In the genomic region with DNA sequence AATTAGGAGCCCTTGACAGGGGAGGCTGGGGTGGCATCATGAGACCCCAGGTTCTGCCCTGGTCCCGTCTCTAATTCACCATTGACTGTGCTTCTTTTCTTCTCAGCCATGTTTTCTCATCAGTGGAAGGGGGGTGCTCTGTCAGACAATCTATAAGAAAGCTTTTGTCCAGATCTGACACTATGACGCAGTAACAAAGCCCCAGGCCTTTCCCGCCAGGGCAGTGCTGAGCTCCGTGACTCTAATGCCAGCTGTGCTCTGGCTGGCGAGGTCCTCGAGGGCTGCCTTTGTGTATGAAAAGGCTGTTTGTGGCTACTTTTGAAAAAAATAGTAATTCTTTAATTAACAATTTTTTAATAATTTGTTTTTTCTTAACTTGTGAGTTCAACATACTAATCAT, we compare ENCODE assay signal across 16 cellular contexts. TPM values are rescaled to one million over a fixed set of nuclear protein-coding genes. Genes with fewer than 3 reads are reported as not detected.
DNase-seq lines count a peak whose midpoint lies in the region; ATAC-seq and TF ChIP-seq lines count a peak whose summit lies in the region.
"Had no signal": no experiment of that assay in that cellular context is flagged by ENCODE, and none has a peak within 500 bp of the region (broad histone marks: within the 10 kb centered on the region; RNA-seq: fewer than 3 reads in every experiment).

No MANE protein-coding gene starts in this region.

- H3K9me3 Mint-ChIP-seq in activated CD8-positive, alpha-beta T cell treated with anti-CD3 and anti-CD28 coated beads for 36 hours, result no peaks in the 10 kb centered on the region
- no peaks in the 10 kb centered on the region for H3K9me3 Mint-ChIP-seq in stimulated activated effector memory CD8-positive, alpha-beta T cell treated with anti-CD3 and anti-CD28 coated beads, Interleukin-12 subunit alpha, Interleukin-12 subunit beta, amount 100 ng/mL, for 72 hours
- no peaks in the 10 kb centered on the region for H3K9me3 Mint-ChIP-seq in progenitor cell of endocrine pancreas (ENCODE audit: low read depth)

- ATAC-seq in activated CD8-positive, alpha-beta T cell treated with anti-CD3 and anti-CD28 coated beads for 36 hours, result no peak
- ATAC-seq in stimulated activated effector memory CD8-positive, alpha-beta T cell treated with anti-CD3 and anti-CD28 coated beads, Interleukin-12 subunit alpha, Interleukin-12 subunit beta, amount 100 ng/mL, for 72 hours, result no peak
- ATAC-seq: A549, mucosa of descending colon had no signal

- peaks cover 49% of the 10 kb centered on the region for H3K4me1 Mint-ChIP-seq in activated CD8-positive, alpha-beta T cell treated with anti-CD3 and anti-CD28 coated beads for 36 hours (ENCODE audit: low read depth)
- peaks cover 67% of the 10 kb centered on the region for H3K4me1 Mint-ChIP-seq in stimulated activated effector memory CD8-positive, alpha-beta T cell treated with anti-CD3 and anti-CD28 coated beads, Interleukin-12 subunit alpha, Interleukin-12 subunit beta, amount 100 ng/mL, for 72 hours
- peaks cover 2% of the 10 kb centered on the region for H3K4me1 Mint-ChIP-seq in progenitor cell of endocrine pancreas (ENCODE audit: low read depth)

- H3K36me3 Mint-ChIP-seq in activated CD8-positive, alpha-beta T cell treated with anti-CD3 and anti-CD28 coated beads for 36 hours (ENCODE audit: low read depth), result peaks cover 62% of the 10 kb centered on the region
- H3K36me3 Mint-ChIP-seq in stimulated activated effector memory CD8-positive, alpha-beta T cell treated with anti-CD3 and anti-CD28 coated beads, Interleukin-12 subunit alpha, Interleukin-12 subunit beta, amount 100 ng/mL, for 72 hours, result peaks cover 72% of the 10 kb centered on the region
- H3K36me3 Mint-ChIP-seq in progenitor cell of endocrine pancreas (ENCODE audit: insufficient read depth), result no peaks in the 10 kb centered on the region

- CTCF ChIA-PET in activated CD8-positive, alpha-beta T cell treated with anti-CD3 and anti-CD28 coated beads for 36 hours (lab: Charles Lee), result interaction anchor here (1.0 kb wide), 1 partner anchor 212 kb away, joined by 3 read pairs; no protein-coding TSS in a partner anchor

- peak overlapping the region; percentile 83 for H3K4me3 Mint-ChIP-seq in activated CD8-positive, alpha-beta T cell treated with anti-CD3 and anti-CD28 coated beads for 36 hours
- H3K4me3 Mint-ChIP-seq in stimulated activated effector memory CD8-positive, alpha-beta T cell treated with anti-CD3 and anti-CD28 coated beads, Interleukin-12 subunit alpha, Interleukin-12 subunit beta, amount 100 ng/mL, for 72 hours, result peak overlapping the region; percentile 86
- H3K4me3 Mint-ChIP-seq in progenitor cell of endocrine pancreas (ENCODE audit: low read depth), result no peak overlapping the region

- peak overlapping the region; percentile 100 for H3K27ac Mint-ChIP-seq in activated CD8-positive, alpha-beta T cell treated with anti-CD3 and anti-CD28 coated beads for 36 hours
- H3K27ac Mint-ChIP-seq in stimulated activated effector memory CD8-positive, alpha-beta T cell treated with anti-CD3 and anti-CD28 coated beads, Interleukin-12 subunit alpha, Interleukin-12 subunit beta, amount 100 ng/mL, for 72 hours, result peak overlapping the region; percentile 98
- no peak overlapping the region for H3K27ac Mint-ChIP-seq in progenitor cell of endocrine pancreas

- TF ChIP-seq CTCF in activated CD8-positive, alpha-beta T cell treated with anti-CD3 and anti-CD28 coated beads for 36 hours (IDR thresholded peaks at IDR 0.05), result no peak
- TF ChIP-seq CTCF in progenitor cell of endocrine pancreas (IDR thresholded peaks at IDR 0.05; ENCODE audit: unreplicated experiment), result no peak

- POLR2A ChIA-PET in activated CD8-positive, alpha-beta T cell treated with anti-CD3 and anti-CD28 coated beads for 36 hours (lab: Charles Lee), result interaction anchor here (0.7 to 1.4 kb wide), 8 partner anchors 8 to 159 kb away, joined by 3 to 8 read pairs (median 3); no protein-coding TSS in a partner anchor

- DNase-seq in activated CD4-positive, alpha-beta T cell treated with anti-CD3 and anti-CD28 coated beads for 4 hours, result peak; percentile 9 to 37
- no peak for DNase-seq in activated CD4-positive, alpha-beta T cell treated with anti-CD3 and anti-CD28 coated beads, Interleukin-2, amount 50 U/mL, for 1 hour
- peak; percentile 61 for DNase-seq in activated CD8-positive, alpha-beta T cell treated with anti-CD3 and anti-CD28 coated beads for 36 hours
- DNase-seq in globus pallidus (ENCODE audit: low spot score) (peak; percentile 78), progenitor cell of endocrine pancreas (ENCODE audit: low spot score, unreplicated experiment) (no peak), SHP77 treated with DMSO at 0.1 percent for 48 hours (lab: John Stamatoyannopoulos, UW) (no peak), NCI-H1048 (lab: John Stamatoyannopoulos, UW) (no peak)
- no peak for DNase-seq in stimulated activated effector memory CD8-positive, alpha-beta T cell treated with anti-CD3 and anti-CD28 coated beads, Interleukin-12 subunit alpha, Interleukin-12 subunit beta, amount 100 ng/mL, for 72 hours (ENCODE audit: low spot score in 2 of 2)
- DNase-seq: activated effector memory CD4-positive, alpha-beta T cell treated with anti-CD3 and anti-CD28 coated beads, Interleukin-2, amount 50 U/mL, for 16 hours; central memory CD4-positive, alpha-beta T cell; NCI-H2227 treated with DMSO at 0.1 percent for 48 hours; stimulated activated CD4-positive, alpha-beta T cell treated with anti-CD3 and anti-CD28 coated beads, Interleukin-4, amount 100 ng/mL, for 4 hours had no signal

- intact Hi-C loops in activated CD8-positive, alpha-beta T cell treated with anti-CD3 and anti-CD28 coated beads for 36 hours (cut with micrococcal nuclease), result loop anchor here (2.0 kb wide), 1 partner anchor 14 kb away; no protein-coding TSS in a partner anchor

- no peaks in the 10 kb centered on the region for H3K27me3 Mint-ChIP-seq in activated CD8-positive, alpha-beta T cell treated with anti-CD3 and anti-CD28 coated beads for 36 hours
- H3K27me3 Mint-ChIP-seq in progenitor cell of endocrine pancreas, result peaks cover 7% of the 10 kb centered on the region

RNA-seq across cellular contexts. Expression of a gene that starts 3.2 kb away (rescaled TPM):
- total RNA-seq in activated CD8-positive, alpha-beta T cell treated with anti-CD3 and anti-CD28 coated beads for 36 hours, result 100 to 1,000 TPM; 196 to 201 TPM
- total RNA-seq in progenitor cell of endocrine pancreas, result 0.55 and 0.62 TPM in 2 replicates
- total RNA-seq: endothelial cell of umbilical vein, renal cortical epithelial cell had no signal

RNA-seq across cellular contexts. Expression of a gene that starts 22.8 kb away (rescaled TPM):
- 1 to 10 TPM; 3.9 to 4.7 TPM for total RNA-seq in activated CD8-positive, alpha-beta T cell treated with anti-CD3 and anti-CD28 coated beads for 36 hours
- 4.8 and 6.2 TPM in 2 replicates for total RNA-seq in progenitor cell of endocrine pancreas

RNA-seq across cellular contexts. Expression of a gene that starts 50.5 kb away (rescaled TPM):
- 1 to 10 TPM; 1.1 to 1.3 TPM for total RNA-seq in activated CD8-positive, alpha-beta T cell treated with anti-CD3 and anti-CD28 coated beads for 36 hours
- total RNA-seq in progenitor cell of endocrine pancreas, result 261 and 292 TPM in 2 replicates

Comparison
In these comparisons a context has a peak if more than half of its experiments do, and no peak if none do; other contexts are left out.
1. DNase-seq: peak in activated CD4-positive, alpha-beta T cell treated with anti-CD3 and anti-CD28 coated beads for 4 hours (2 of 2), activated CD8-positive, alpha-beta T cell treated with anti-CD3 and anti-CD28 coated beads for 36 hours (single experiment) and globus pallidus (single experiment); none in activated CD4-positive, alpha-beta T cell treated with anti-CD3 and anti-CD28 coated beads, Interleukin-2, amount 50 U/mL, for 1 hour (single experiment), stimulated activated effector memory CD8-positive, alpha-beta T cell treated with anti-CD3 and anti-CD28 coated beads, Interleukin-12 subunit alpha, Interleukin-12 subunit beta, amount 100 ng/mL, for 72 hours (0 of 2), progenitor cell of endocrine pancreas (single experiment), SHP77 treated with DMSO at 0.1 percent for 48 hours (single experiment) and NCI-H1048 (single experiment).
2. RNA of a gene that starts 3.2 kb away (total RNA-seq): 196 to 201 TPM in activated CD8-positive, alpha-beta T cell treated with anti-CD3 and anti-CD28 coated beads for 36 hours; 0.55 to 0.62 TPM in progenitor cell of endocrine pancreas; every median in the first group is over 100 times any median in the second.
3. RNA of a gene that starts 50.5 kb away (total RNA-seq): 261 to 292 TPM in progenitor cell of endocrine pancreas; 1.1 to 1.3 TPM in activated CD8-positive, alpha-beta T cell treated with anti-CD3 and anti-CD28 coated beads for 36 hours; every median in the first group is over 100 times any median in the second.